ENCODE assay signal across 8 cellular contexts in genomic region chr1:18957136-18957521, GRCh38. TPM values are rescaled to one million over a fixed set of nuclear protein-coding genes. Genes with fewer than 3 reads are reported as not detected.
DNase-seq lines count a peak whose midpoint lies in the region; ATAC-seq and TF ChIP-seq lines count a peak whose summit lies in the region.

No MANE protein-coding gene starts in this region.

- H3K9me3 Mint-ChIP-seq in T-cell, result no peaks in the 10 kb centered on the region

- H3K9me3 ChIP-seq in psoas muscle, result no peaks in the 10 kb centered on the region

- H3K36me3 ChIP-seq in psoas muscle (ENCODE audit: insufficient read depth in 1 of 2, low read depth in 1 of 2), result no peaks in the 10 kb centered on the region

- intact Hi-C loops in psoas muscle (cut with DNase I), result loop anchor here in 1 of 2 donors (5.0 to 10.0 kb wide), 2 partner anchors 35 to 118 kb away; no protein-coding TSS in a partner anchor

- ATAC-seq in GM19023 (IDR thresholded peaks at IDR 0.05; ENCODE audit: unreplicated experiment) (peak; percentile 2), T-cell (replicated peaks in 1 of 4) (no peak), psoas muscle (peak in 3 of 4 donors; percentile 4 to 23 (median 4)), GM21515 (IDR thresholded peaks at IDR 0.05; ENCODE audit: unreplicated experiment) (no peak), GM18505 (IDR thresholded peaks at IDR 0.05; ENCODE audit: unreplicated experiment) (no peak)

- peak overlapping the region; percentile 61 to 65 for H3K27ac Mint-ChIP-seq in T-cell

- no peaks in the 10 kb centered on the region for H3K27me3 ChIP-seq in psoas muscle (ENCODE audit: insufficient read depth in 3 of 3, low read length in 2 of 3)

- TF ChIP-seq CTCF in psoas muscle (IDR thresholded peaks at IDR 0.05), result no peak

- no peak for TF ChIP-seq POLR2A in GM18505 (IDR thresholded peaks at IDR 0.05; ENCODE audit: borderline replicate concordance, extremely low read depth, insufficient read depth, insufficient read length)

- peaks cover 12% of the 10 kb centered on the region for H3K4me1 ChIP-seq in psoas muscle

- peak overlapping the region; percentile 68 for H3K27ac ChIP-seq in psoas muscle

- H3K4me3 ChIP-seq in psoas muscle, result peak overlapping the region; percentile 80

- POLR2A ChIA-PET in T-cell (lab: Charles Lee), result interaction anchor here (0.6 to 1.1 kb wide), 3 partner anchors 11 to 33 kb away, joined by 3 to 10 read pairs (median 4); no protein-coding TSS in a partner anchor

- CTCF ChIA-PET in T-cell (lab: Charles Lee), result interaction anchor here (0.6 to 1.6 kb wide), 6 partner anchors 10 to 73 kb away, joined by 3 to 7 read pairs (median 5); partner anchors contain the start of gene ALDH4A1 (in 1 of the 2)

- DNase-seq in T-cell, result peak in 1 of 34 experiments; percentile 23
- peak; percentile 47 for DNase-seq in germinal center (ENCODE audit: low spot score)
- no peak for DNase-seq in psoas muscle
- no peak for DNase-seq in DMS114 treated with DMSO at 0.1 percent for 48 hours (lab: John Stamatoyannopoulos, UW; ENCODE audit: unreplicated experiment)
- DNase-seq in NK-92 (lab: John Stamatoyannopoulos, UW; ENCODE audit: unreplicated experiment), result no peak

- H3K4me3 Mint-ChIP-seq in T-cell, result peak overlapping the region; percentile 79 to 88 (median 83)

- peaks cover 48 to 56% (median 50%) of the 10 kb centered on the region in 3 donors for H3K4me1 Mint-ChIP-seq in T-cell

- WGBS in psoas muscle, 3 donors, result 13 to 22% (median 19%) methylated on average over 21 to 27 of the region's 27 CpGs

- H3K36me3 Mint-ChIP-seq in T-cell, result peaks cover 4% of the 10 kb centered on the region

- no peaks in the 10 kb centered on the region for H3K27me3 Mint-ChIP-seq in T-cell

RNA-seq across cellular contexts. Expression of gene IFFO2, which starts 0.7 kb away (rescaled TPM):
- total RNA-seq in T-cell (10 to 100 TPM; 36.0 to 76.2 (median 37.7) TPM), psoas muscle (10 to 100 TPM in 1 of 4 donors, 1 to 10 TPM in 3; 3.7 to 14.0 (median 6.8) TPM)
- polyA plus RNA-seq in psoas muscle, result 1 to 10 TPM in 2 of 3 donors, under 1 TPM in 1; 0.94 to 1.9 (median 1.2) TPM

RNA-seq across cellular contexts. Expression of gene ALDH4A1, which starts 54.8 kb away (rescaled TPM):
- total RNA-seq in T-cell (1 to 10 TPM in 4 of 5 donors, under 1 TPM in 1; 0.85 to 2.8 (median 2.2) TPM), psoas muscle (10 to 100 TPM; 31.9 to 81.1 (median 47.0) TPM)
- 10 to 100 TPM; 19.5 to 28.6 (median 22.7) TPM for polyA plus RNA-seq in psoas muscle

Comparison
In these comparisons a context has a peak if more than half of its experiments do, and no peak if none do; other contexts are left out.
1. ATAC-seq: peak in GM19023 (single experiment) and psoas muscle (3 of 4); none in T-cell (0 of 4), GM21515 (single experiment) and GM18505 (single experiment).
2. RNA of gene ALDH4A1, which starts 54.8 kb away (total RNA-seq): 31.9 to 81.1 TPM in psoas muscle; 0.85 to 2.8 TPM in T-cell; every median in the first group is over 4 times any median in the second.